ENCODE assay signal across 1 cellular context in genomic region chr4:184792950-184793555, GRCh38.
TF ChIP-seq lines count a peak whose summit lies in the region.

No MANE protein-coding gene starts in this region.

TF ChIP-seq in GM12878, 131 proteins besides CTCF, POLR2A, EP300 and RAD21:
- peak; percentile 61 for TF ChIP-seq RUNX3 (IDR thresholded peaks at IDR 0.05; ENCODE audit: low read length)
- no peak for TF ChIP-seq TCF3 (IDR thresholded peaks at IDR 0.05; ENCODE audit: borderline replicate concordance, insufficient read depth, low read depth, low read length)
- no peak for TF ChIP-seq RELA (IDR thresholded peaks at IDR 0.05; ENCODE audit: borderline replicate concordance, partially characterized antibody)
- no peak for TF ChIP-seq BCL3 (IDR thresholded peaks at IDR 0.05; ENCODE audit: borderline replicate concordance, insufficient read depth, low read depth, low read length, poor library complexity, severe bottlenecking)
- no peak for TF ChIP-seq GATAD2B (conservative IDR thresholded peaks at IDR 0.05; ENCODE audit: low read depth)
- no peak for TF ChIP-seq TAF1 (IDR thresholded peaks at IDR 0.05; ENCODE audit: borderline replicate concordance, low read depth, low read length)
- TF ChIP-seq ZBTB33 (IDR thresholded peaks at IDR 0.05), result no peak
- TF ChIP-seq PAX8 (IDR thresholded peaks at IDR 0.05), result no peak
- TF ChIP-seq POU2F2 (IDR thresholded peaks at IDR 0.05; ENCODE audit: borderline replicate concordance, low read depth, low read length), result no peak
- TF ChIP-seq SIN3A (IDR thresholded peaks at IDR 0.05; ENCODE audit: low read depth, low read length), result no peak
- no peak for TF ChIP-seq E2F4 (IDR thresholded peaks at IDR 0.05; ENCODE audit: low read depth, low read length)
- no peak for TF ChIP-seq ZNF217 (IDR thresholded peaks at IDR 0.05)
- TF ChIP-seq USF1 (IDR thresholded peaks at IDR 0.05; ENCODE audit: borderline replicate concordance, extremely low read length, insufficient read depth, low read depth, low read length), result no peak
- no peak for TF ChIP-seq EZH2 (IDR thresholded peaks at IDR 0.05; ENCODE audit: borderline replicate concordance, control insufficient read depth, low read depth, low read length)
- peak; percentile 66; the same call in 1 of the 2 replicates for TF ChIP-seq TCF7 (IDR thresholded peaks at IDR 0.05; ENCODE audit: borderline replicate concordance)
